Comparison of ENCODE assay signal across 25 cellular contexts in the genomic region with DNA sequence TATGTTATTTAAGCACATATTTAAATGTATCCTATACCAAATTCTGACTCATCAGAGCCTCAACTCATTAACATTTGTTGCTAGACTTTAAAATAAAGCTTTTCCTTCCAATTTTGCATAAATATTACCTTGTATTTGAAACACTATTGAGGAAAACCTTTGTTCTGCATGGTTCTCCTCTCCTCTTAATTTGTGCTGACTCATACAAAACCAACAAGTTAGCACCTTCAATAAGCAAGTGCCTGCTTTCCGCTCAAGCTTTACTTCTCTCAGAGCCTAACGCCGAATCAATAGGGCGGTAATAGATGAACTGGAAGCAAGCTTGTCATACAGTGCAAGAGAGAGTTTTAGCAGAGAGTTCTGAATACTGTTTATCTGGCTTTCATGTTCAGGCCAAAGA. TPM values are rescaled to one million over a fixed set of nuclear protein-coding genes. Genes with fewer than 3 reads are reported as not detected.
"Had no signal": no experiment of that assay in that cellular context is flagged by ENCODE, and none has a peak within 500 bp of the region (broad histone marks: within the 10 kb centered on the region; RNA-seq: fewer than 3 reads in every experiment).

No MANE protein-coding gene starts in this region.

- H3K4me3 ChIP-seq: coronary artery, dorsolateral prefrontal cortex, gastrocnemius medialis, hepatocyte, ovary, prostate gland, smooth muscle cell, transverse colon had no signal

- H3K27me3 ChIP-seq: brain microvascular endothelial cell, dorsolateral prefrontal cortex, gastrocnemius medialis, hepatocyte, ovary, transverse colon had no signal

- H3K9me3 ChIP-seq: gastrocnemius medialis, ovary, prostate gland, transverse colon had no signal

- H3K27ac ChIP-seq: brain microvascular endothelial cell, coronary artery, gastrocnemius medialis, hepatocyte, ovary had no signal

- H3K4me1 ChIP-seq: prostate gland had no signal

- H3K36me3 ChIP-seq: brain microvascular endothelial cell, ovary, prostate gland had no signal

- DNase-seq: activated CD4-positive, alpha-beta T cell treated with anti-CD3 and anti-CD28 coated beads for 4 hours; activated CD4-positive, alpha-beta T cell treated with anti-CD3 and anti-CD28 coated beads, Interleukin-2, amount 50 U/mL, for 4 hours; activated effector memory CD4-positive, alpha-beta T cell treated with Interleukin-2 at 50 U/mL for 16 hours; activated naive CD4-positive, alpha-beta T cell treated with Interleukin-2 at 50 U/mL for 16 hours; activated T-cell treated with anti-CD3 and anti-CD28 coated beads for 4 hours; brain microvascular endothelial cell; dorsolateral prefrontal cortex; effector memory CD8-positive, alpha-beta T cell; erythroblast; gastrocnemius medialis; glutamatergic neuron; left cardiac atrium; mammary epithelial cell; naive B cell; nephron progenitor cell; ovary; stimulated activated CD4-positive, alpha-beta T cell treated with anti-CD3 and anti-CD28 coated beads, Interleukin-2, amount 100 ng/mL, for 24 hours; stimulated activated naive CD4-positive, alpha-beta T cell; transverse colon had no signal

RNA-seq across cellular contexts. Expression of a gene that starts 15.5 kb away (rescaled TPM):
- total RNA-seq: gastrocnemius medialis; T-helper 1 cell treated with Interleukin-12 subunit alpha and Interleukin-12 subunit beta and Interleukin-4 antibody, amounts not matched to agents 30 ng/mL and 1 ng/mL, for 36 hours; urinary bladder had no signal
